ENCODE assay signal across 12 cellular contexts in the genomic region with DNA sequence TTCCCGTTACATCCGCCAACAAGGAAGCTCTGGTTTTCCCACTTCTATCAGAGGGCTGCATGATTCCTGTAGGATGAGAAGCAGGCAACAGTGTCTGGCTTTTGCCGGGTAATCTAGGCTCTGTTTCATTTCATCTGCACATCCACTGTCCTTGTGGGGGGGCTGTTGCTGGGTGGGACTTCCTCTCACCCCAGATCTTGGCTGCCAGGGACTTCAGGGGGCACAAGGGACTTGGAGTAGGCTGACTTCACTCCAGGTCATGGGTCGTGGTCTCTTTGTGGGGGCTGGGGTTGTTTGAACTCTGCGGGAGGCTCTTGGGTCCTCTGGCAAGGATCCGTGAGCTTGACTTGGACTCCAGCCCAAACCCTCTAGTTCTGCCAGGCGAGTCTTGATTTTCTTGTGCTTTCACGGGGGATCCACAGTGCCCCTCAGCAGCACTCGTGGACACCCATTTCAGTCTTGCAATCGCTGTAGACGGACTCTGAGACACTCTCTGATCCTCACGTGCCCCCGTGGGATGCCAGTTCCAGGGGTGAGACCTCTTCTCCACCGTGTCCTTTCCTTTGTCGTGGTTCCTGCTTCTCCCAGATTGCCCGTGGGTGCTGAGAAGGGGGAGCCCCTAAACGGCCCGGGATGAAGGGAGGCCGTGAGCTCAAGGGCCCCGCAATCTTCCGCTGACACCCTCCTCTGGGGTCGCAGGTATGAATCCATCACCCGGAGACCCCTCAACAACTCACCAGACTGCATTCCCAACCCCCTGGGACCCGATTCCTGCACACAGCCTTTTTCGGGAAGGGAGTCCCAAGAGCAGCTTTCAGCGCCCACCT. TPM values are rescaled to one million over a fixed set of nuclear protein-coding genes. Genes with fewer than 3 reads are reported as not detected.
DNase-seq lines count a peak whose midpoint lies in the region; ATAC-seq and TF ChIP-seq lines count a peak whose summit lies in the region.
"Had no signal": no experiment of that assay in that cellular context is flagged by ENCODE, and none has a peak within 500 bp of the region (broad histone marks: within the 10 kb centered on the region; RNA-seq: fewer than 3 reads in every experiment).

No MANE protein-coding gene starts in this region.

- H3K4me3 Mint-ChIP-seq in activated CD4-positive, alpha-beta T cell treated with anti-CD3 and anti-CD28 coated beads, Interleukin-2, amount 10 ng/mL, durations not matched to agents 7 days and 5 days = no peak overlapping the region

- H3K4me1 ChIP-seq in left ventricle myocardium inferior = peaks cover 26% of the 10 kb centered on the region
- peaks cover 3% of the 10 kb centered on the region for H3K4me1 ChIP-seq in osteoblast (ENCODE audit: insufficient read depth, low read length)
- H3K4me1 ChIP-seq in urinary bladder (ENCODE audit: insufficient read depth) = no peaks in the 10 kb centered on the region
- H3K4me1 ChIP-seq: BE2C, HAP-1 had no signal

- POLR2A ChIA-PET in activated CD4-positive, alpha-beta T cell treated with anti-CD3 and anti-CD28 coated beads, Interleukin-2, amount 10 ng/mL, durations not matched to agents 7 days and 5 days (lab: Charles Lee) = no interaction called here

- CTCF ChIA-PET in activated CD4-positive, alpha-beta T cell treated with anti-CD3 and anti-CD28 coated beads, Interleukin-2, amount 10 ng/mL, durations not matched to agents 7 days and 5 days (lab: Charles Lee) = no interaction called here

- H3K9me3 ChIP-seq in left ventricle myocardium inferior (replicated peaks) (peaks cover 4% of the 10 kb centered on the region), osteoblast (ENCODE audit: low read depth, low read length) (no peaks in the 10 kb centered on the region)
- H3K9me3 ChIP-seq: BE2C, HAP-1 had no signal

- peak overlapping the region; percentile 94 for H2AFZ ChIP-seq in osteoblast (ENCODE audit: low read length)

- H4K20me1 ChIP-seq in osteoblast (ENCODE audit: insufficient read depth, low read length) = no peaks in the 10 kb centered on the region

- peaks cover 6% of the 10 kb centered on the region for H3K36me3 Mint-ChIP-seq in activated CD4-positive, alpha-beta T cell treated with anti-CD3 and anti-CD28 coated beads, Interleukin-2, amount 10 ng/mL, durations not matched to agents 7 days and 5 days (ENCODE audit: low read depth)

- peaks cover 17% of the 10 kb centered on the region for H3K27me3 Mint-ChIP-seq in activated CD4-positive, alpha-beta T cell treated with anti-CD3 and anti-CD28 coated beads, Interleukin-2, amount 10 ng/mL, durations not matched to agents 7 days and 5 days

- H3K27me3 ChIP-seq in left ventricle myocardium inferior (ENCODE audit: low read depth) = peaks cover 22% of the 10 kb centered on the region
- H3K27me3 ChIP-seq in osteoblast (ENCODE audit: insufficient read depth, low read length) = peaks cover 15% of the 10 kb centered on the region
- H3K27me3 ChIP-seq: BE2C had no signal

- DNase-seq in left ventricle myocardium inferior (no peak), left cardiac atrium (no peak), epithelial cell of proximal tubule (ENCODE audit: low read depth) (no peak), osteoblast (ENCODE audit: insufficient read length, low spot score, missing footprints) (peak; percentile 58)
- DNase-seq in activated CD4-positive, alpha-beta T cell treated with anti-CD3 and anti-CD28 coated beads, Interleukin-2, amount 10 ng/mL, durations not matched to agents 7 days and 5 days = no peak
- DNase-seq: BE2C, Karpas-422 had no signal

- H3K4me1 Mint-ChIP-seq in activated CD4-positive, alpha-beta T cell treated with anti-CD3 and anti-CD28 coated beads, Interleukin-2, amount 10 ng/mL, durations not matched to agents 7 days and 5 days = peaks cover 14% of the 10 kb centered on the region

- ATAC-seq in left cardiac atrium (no peak), GM21723 (IDR thresholded peaks at IDR 0.05; ENCODE audit: unreplicated experiment) (no peak), HG02571 (IDR thresholded peaks at IDR 0.05; ENCODE audit: unreplicated experiment) (no peak)

- peak overlapping the region; percentile 23 for H3K27ac ChIP-seq in left ventricle myocardium inferior (replicated peaks)
- H3K27ac ChIP-seq in osteoblast (ENCODE audit: low read depth, low read length) = no peak overlapping the region
- H3K27ac ChIP-seq in urinary bladder (ENCODE audit: low read depth) = no peak overlapping the region
- H3K27ac ChIP-seq: spleen had no signal

- H3K4me3 ChIP-seq in left ventricle myocardium inferior = peak overlapping the region; percentile 71
- peak overlapping the region; percentile 26 for H3K4me3 ChIP-seq in epithelial cell of proximal tubule (ENCODE audit: low read depth, low read length)
- peak overlapping the region; percentile 72 for H3K4me3 ChIP-seq in osteoblast (ENCODE audit: insufficient read depth, low read length)
- H3K4me3 ChIP-seq in urinary bladder (ENCODE audit: low read depth, low read length) = peak overlapping the region; percentile 43
- H3K4me3 ChIP-seq: HAP-1 had no signal

- 75% methylated on average over 26 of the region's 26 CpGs for WGBS in urinary bladder

- peaks cover 20% of the 10 kb centered on the region for H3K9me3 Mint-ChIP-seq in activated CD4-positive, alpha-beta T cell treated with anti-CD3 and anti-CD28 coated beads, Interleukin-2, amount 10 ng/mL, durations not matched to agents 7 days and 5 days

- TF ChIP-seq CTCF in left ventricle myocardium inferior (IDR thresholded peaks at IDR 0.05; ENCODE audit: borderline replicate concordance) = no peak
- TF ChIP-seq CTCF in epithelial cell of proximal tubule (conservative IDR thresholded peaks at IDR 0.05; ENCODE audit: low read depth, low read length) = no peak
- TF ChIP-seq CTCF in osteoblast (IDR thresholded peaks at IDR 0.05; ENCODE audit: extremely low read depth, low read depth, low read length) = no peak

- peak overlapping the region; percentile 82 for H3K4me2 ChIP-seq in osteoblast (ENCODE audit: insufficient read depth, low read length)

- intact Hi-C loops in left ventricle myocardium inferior (cut with micrococcal nuclease) = no loop called here
- intact Hi-C loops in left cardiac atrium (cut with DNase I) = no loop called here

- no peaks in the 10 kb centered on the region for H3K36me3 ChIP-seq in left ventricle myocardium inferior
- H3K36me3 ChIP-seq in osteoblast (ENCODE audit: insufficient read depth, low read length) = no peaks in the 10 kb centered on the region
- H3K36me3 ChIP-seq in urinary bladder (ENCODE audit: insufficient read depth) = no peaks in the 10 kb centered on the region
- H3K36me3 ChIP-seq: BE2C, HAP-1, spleen had no signal

- H3K79me2 ChIP-seq in osteoblast (ENCODE audit: insufficient read depth, low read length) = no peaks in the 10 kb centered on the region

- no peak overlapping the region for H3K27ac Mint-ChIP-seq in activated CD4-positive, alpha-beta T cell treated with anti-CD3 and anti-CD28 coated beads, Interleukin-2, amount 10 ng/mL, durations not matched to agents 7 days and 5 days

RNA-seq across cellular contexts. Expression of gene ZNF273, which starts 21.4 kb away (rescaled TPM):
- 1.1 TPM for total RNA-seq in left ventricle myocardium inferior
- total RNA-seq in left cardiac atrium = 1 to 10 TPM; 2.3 to 2.7 TPM
- total RNA-seq in epithelial cell of proximal tubule = 6.3 and 9.8 TPM in 2 replicates
- total RNA-seq in osteoblast = 5.1 and 7.1 TPM in 2 replicates
- 22.5 TPM for total RNA-seq in urinary bladder
- polyA plus RNA-seq in urinary bladder = 4.6 TPM
- total RNA-seq in activated CD4-positive, alpha-beta T cell treated with anti-CD3 and anti-CD28 coated beads, Interleukin-2, amount 10 ng/mL, durations not matched to agents 7 days and 5 days = 10 to 100 TPM in 1 of 2 experiments, 1 to 10 TPM in 1; 9.7 to 11.7 TPM
